Comparison of ENCODE assay signal across 8 cellular contexts in genomic region chr11:131579932-131580387, GRCh38.
DNase-seq lines count a peak whose midpoint lies in the region; ATAC-seq and TF ChIP-seq lines count a peak whose summit lies in the region.

No MANE protein-coding gene starts in this region.

- no peaks in the 10 kb centered on the region for H3K9me3 ChIP-seq in OCI-LY1 (ENCODE audit: low read length)
- no peaks in the 10 kb centered on the region for H3K9me3 ChIP-seq in esophagus squamous epithelium

- CTCF ChIA-PET in HEK293T (lab: Yijun Ruan, JAX), result interaction anchor here (1.1 to 1.8 kb wide), 3 partner anchors 9 to 94 kb away, joined by 3 to 11 read pairs (median 6); no protein-coding TSS in a partner anchor

- no peak for ATAC-seq in HG03108 (IDR thresholded peaks at IDR 0.05; ENCODE audit: unreplicated experiment)

- H3K27me3 ChIP-seq in OCI-LY1 (ENCODE audit: insufficient read depth, low read length), result no peaks in the 10 kb centered on the region
- H3K27me3 ChIP-seq in esophagus squamous epithelium, result no peaks in the 10 kb centered on the region

- H3K27ac ChIP-seq in OCI-LY1 (ENCODE audit: low read depth, low read length, poor library complexity, severe bottlenecking), result no peak overlapping the region
- H3K27ac ChIP-seq in esophagus squamous epithelium, result no peak overlapping the region

- H3K4me2 ChIP-seq in OCI-LY1 (ENCODE audit: low read length), result no peak overlapping the region

- peak; percentile 28; the same call in 1 of the 2 replicates for TF ChIP-seq CTCF in OCI-LY1 (IDR thresholded peaks at IDR 0.05; ENCODE audit: low read length)
- TF ChIP-seq CTCF in foreskin fibroblast (IDR thresholded peaks at IDR 0.05; ENCODE audit: low read depth, low read length), result peak; percentile 62
- TF ChIP-seq CTCF in esophagus squamous epithelium (IDR thresholded peaks at IDR 0.05), result peak in 3 of 6 experiments; percentile 9 to 36 (median 10)

- POLR2A ChIA-PET in HEK293T (lab: Yijun Ruan, JAX), result no interaction called here

- H4K20me1 ChIP-seq in OCI-LY1 (ENCODE audit: insufficient read depth, low read length), result no peaks in the 10 kb centered on the region

- intact Hi-C loops in esophagus squamous epithelium (cut with DNase I), result no loop called here

- H3K9me2 ChIP-seq in OCI-LY1 (ENCODE audit: low read depth, low read length), result no peaks in the 10 kb centered on the region

- DNase-seq in NCI-H345 (lab: John Stamatoyannopoulos, UW), result peak; percentile 0
- no peak for DNase-seq in NCI-H345 treated with DMSO at 0.1 percent for 48 hours (lab: John Stamatoyannopoulos, UW; ENCODE audit: unreplicated experiment)
- peak; percentile 61 for DNase-seq in HEK293T (ENCODE audit: extremely low spot score)
- peak in 1 of 2 donors; percentile 10 for DNase-seq in foreskin fibroblast
- DNase-seq in NOMO-1 treated with dmso at 0.1 percent for 144 hours (lab: John Stamatoyannopoulos, UW; ENCODE audit: unreplicated experiment), result no peak
- no peak for DNase-seq in esophagus squamous epithelium (lab: John Stamatoyannopoulos, UW)

- H2AFZ ChIP-seq in OCI-LY1 (ENCODE audit: low read length), result no peak overlapping the region

- H3K79me2 ChIP-seq in OCI-LY1 (ENCODE audit: insufficient read depth, low read length), result no peaks in the 10 kb centered on the region

- H3F3A ChIP-seq in OCI-LY1 (ENCODE audit: insufficient read depth, low read length), result no peaks in the 10 kb centered on the region

- H3K4me3 ChIP-seq in OCI-LY1 (ENCODE audit: low read depth, low read length, poor library complexity, severe bottlenecking) (no peak overlapping the region), foreskin fibroblast (ENCODE audit: low read depth in 1 of 2, low read length in 2 of 2) (no peak overlapping the region), esophagus squamous epithelium (no peak overlapping the region)

- H3K4me1 ChIP-seq in OCI-LY1 (ENCODE audit: insufficient read depth, low read length, severe bottlenecking) (no peaks in the 10 kb centered on the region), esophagus squamous epithelium (no peaks in the 10 kb centered on the region)

- no peaks in the 10 kb centered on the region for H3K36me3 ChIP-seq in OCI-LY1 (ENCODE audit: insufficient read depth, low read length)
- no peaks in the 10 kb centered on the region for H3K36me3 ChIP-seq in esophagus squamous epithelium

- H3K9ac ChIP-seq in OCI-LY1 (ENCODE audit: low read length), result no peak overlapping the region

- TF ChIP-seq POLR2A in esophagus squamous epithelium (IDR thresholded peaks at IDR 0.05), result no peak

- WGBS in esophagus squamous epithelium, 2 donors, result 56 to 62% methylated on average over 7 of the region's 7 CpGs

TF ChIP-seq in HEK293T, 16 proteins besides CTCF, POLR2A, EP300 and RAD21:
- TF ChIP-seq FOXA1 (IDR thresholded peaks at IDR 0.05) (no peak), HDGF (IDR thresholded peaks at IDR 0.05; ENCODE audit: borderline replicate concordance) (no peak), PKNOX1 (IDR thresholded peaks at IDR 0.05) (no peak), ZNF384 (IDR thresholded peaks at IDR 0.05) (no peak), TARDBP (IDR thresholded peaks at IDR 0.05) (no peak), L3MBTL2 (conservative IDR thresholded peaks at IDR 0.05) (no peak), FOXM1 (IDR thresholded peaks at IDR 0.05; ENCODE audit: borderline replicate concordance) (no peak), ELF4 (IDR thresholded peaks at IDR 0.05) (no peak), NFRKB (IDR thresholded peaks at IDR 0.05) (no peak), SUZ12 (IDR thresholded peaks at IDR 0.05) (no peak), CTBP1 (IDR thresholded peaks at IDR 0.05; ENCODE audit: borderline replicate concordance) (no peak), LEF1 (IDR thresholded peaks at IDR 0.05; ENCODE audit: borderline replicate concordance) (no peak), SP1 (IDR thresholded peaks at IDR 0.05) (no peak), BHLHE40 (IDR thresholded peaks at IDR 0.05; ENCODE audit: borderline replicate concordance) (no peak), ARNT (IDR thresholded peaks at IDR 0.05) (no peak), FOXK2 (IDR thresholded peaks at IDR 0.05) (no peak)

Comparison
In these comparisons a context has a peak if more than half of its experiments do, and no peak if none do; other contexts are left out.
1. DNase-seq: peak in NCI-H345 (single experiment) and HEK293T (single experiment); none in NCI-H345 treated with DMSO at 0.1 percent for 48 hours (single experiment), NOMO-1 treated with dmso at 0.1 percent for 144 hours (single experiment) and esophagus squamous epithelium (single experiment).